ENCODE assay signal across 24 cellular contexts in the genomic region with DNA sequence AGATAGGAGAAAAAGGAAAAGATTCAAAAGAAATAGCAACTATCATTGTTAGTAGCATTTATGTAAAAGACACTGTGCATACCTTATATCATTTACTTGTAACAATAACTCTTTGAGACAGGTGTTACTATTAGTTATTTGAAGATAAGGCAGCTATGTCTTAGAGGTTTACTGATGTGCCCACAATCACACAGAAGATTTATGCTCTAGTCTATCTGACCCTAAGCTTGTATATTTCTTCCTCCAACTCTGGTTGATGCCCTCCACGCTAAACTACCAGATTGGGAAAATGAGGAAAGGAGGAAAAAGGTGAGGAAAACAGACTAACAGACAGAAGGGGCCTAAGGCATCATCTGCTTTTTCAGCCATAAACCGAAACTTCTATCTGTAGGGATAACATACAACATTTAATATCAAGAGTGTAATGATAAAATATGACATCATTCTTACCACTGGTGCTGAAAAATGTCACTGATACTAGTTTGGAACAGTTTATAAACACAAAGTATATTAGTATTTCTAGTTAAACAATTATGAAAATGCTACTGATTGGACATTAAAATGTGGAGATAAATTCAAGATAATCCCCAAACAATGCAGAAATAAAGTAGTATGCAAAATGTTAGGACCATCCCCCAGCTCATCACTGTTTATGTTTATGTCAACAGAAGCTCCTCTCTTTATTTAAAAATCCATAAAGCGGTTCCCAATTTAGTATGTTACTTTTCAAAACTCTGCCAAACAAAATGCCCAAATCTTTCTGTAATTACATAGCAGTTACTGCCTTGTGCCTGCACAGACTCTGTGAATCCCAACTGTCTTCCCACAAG. TPM values are rescaled to one million over a fixed set of nuclear protein-coding genes. Genes with fewer than 3 reads are reported as not detected.
DNase-seq lines count a peak whose midpoint lies in the region; ATAC-seq, FAIRE-seq and TF ChIP-seq lines count a peak whose summit lies in the region.
"Had no signal": no experiment of that assay in that cellular context is flagged by ENCODE, and none has a peak within 500 bp of the region (broad histone marks: within the 10 kb centered on the region; RNA-seq: fewer than 3 reads in every experiment).

No MANE protein-coding gene starts in this region.

- no peaks in the 10 kb centered on the region for H3K9me3 ChIP-seq in A673 (ENCODE audit: low read depth, low read length, poor library complexity, severe bottlenecking)
- no peaks in the 10 kb centered on the region for H3K9me3 ChIP-seq in osteoblast (ENCODE audit: low read depth, low read length)

- H3K27me3 ChIP-seq in A673 (replicated peaks; ENCODE audit: insufficient read depth, low read depth, low read length, poor library complexity), result no peaks in the 10 kb centered on the region
- no peaks in the 10 kb centered on the region for H3K27me3 ChIP-seq in dorsolateral prefrontal cortex
- peaks cover 6% of the 10 kb centered on the region for H3K27me3 ChIP-seq in osteoblast (ENCODE audit: insufficient read depth, low read length)

- TF ChIP-seq CTCF in A673 (conservative IDR thresholded peaks at IDR 0.05; ENCODE audit: low read depth, low read length) (no peak), dorsolateral prefrontal cortex (IDR thresholded peaks at IDR 0.05 in 54 of 56, conservative IDR thresholded peaks at IDR 0.05 in 2 of 56; ENCODE audit: low read depth in 1 of 56, partially characterized antibody in 56 of 56) (no peak), osteoblast (IDR thresholded peaks at IDR 0.05; ENCODE audit: extremely low read depth, low read depth, low read length) (no peak), GM10248 (IDR thresholded peaks at IDR 0.05; ENCODE audit: control extremely low read depth, extremely low read depth, low read depth, missing control alignments) (no peak)

- intact Hi-C loops in A673 (cut with micrococcal nuclease; ENCODE audit: unreplicated experiment), result no loop called here
- intact Hi-C loops in dorsolateral prefrontal cortex (cut with DNase I), result loop anchor here (5.0 to 10.0 kb wide), 5 partner anchors 48 to 398 kb away; a partner anchor contains a TSS
- intact Hi-C loops in left cardiac atrium (cut with DNase I), result no loop called here

- H4K20me1 ChIP-seq in osteoblast (ENCODE audit: insufficient read depth, low read length), result no peaks in the 10 kb centered on the region

- no TSS peak for BruUV-seq in A673 (replicated peaks; lab: Mats Ljungman, UMichigan)

- H3K36me3 ChIP-seq in A673 (ENCODE audit: insufficient read depth, low read length, poor library complexity, severe bottlenecking) (no peaks in the 10 kb centered on the region), osteoblast (ENCODE audit: insufficient read depth, low read length) (no peaks in the 10 kb centered on the region)

- H2AFZ ChIP-seq in osteoblast (ENCODE audit: low read length), result peak overlapping the region; percentile 8
- H2AFZ ChIP-seq: GM23338 had no signal

- no peaks in the 10 kb centered on the region for H3K79me2 ChIP-seq in osteoblast (ENCODE audit: insufficient read depth, low read length)

- H3K4me1 ChIP-seq in A673 (ENCODE audit: insufficient read depth, low read length, poor library complexity, severe bottlenecking) (peaks cover 68% of the 10 kb centered on the region), osteoblast (ENCODE audit: insufficient read depth, low read length) (peaks cover 28% of the 10 kb centered on the region)

- ATAC-seq in left cardiac atrium (no peak), GM21528 (IDR thresholded peaks at IDR 0.05; ENCODE audit: low FRiP score, unreplicated experiment) (no peak)
- ATAC-seq: GM23338, PC-3 had no signal

- peak; percentile 45 for FAIRE-seq in TTC549 (lab: Jason Lieb, UNC)
- FAIRE-seq: GM18507 had no signal

- no peak overlapping the region for H3K4me2 ChIP-seq in osteoblast (ENCODE audit: insufficient read depth, low read length)
- H3K4me2 ChIP-seq: GM23338 had no signal

- DNase-seq in A673 (ENCODE audit: low spot score) (no peak), dorsolateral prefrontal cortex (no peak), osteoblast (ENCODE audit: insufficient read length, low spot score, missing footprints) (no peak), left cardiac atrium (no peak), GM10248 (ENCODE audit: extremely low spot score) (no peak), SK-N-DZ (ENCODE audit: low spot score) (no peak)
- DNase-seq: 8988T, Calu3, DMS153, DND-41, H9, NCI-H1048, NCI-H1417 treated with DMSO at 0.1 percent for 48 hours, NCI-H1694 treated with DMSO at 0.1 percent for 48 hours, NCI-H2171 treated with DMSO at 0.1 percent for 48 hours, NCI-H345, NCI-H510A treated with DMSO at 0.1 percent for 48 hours, NCI-H774, PC-3 had no signal

- CTCF ChIA-PET in A673 (lab: Charles Lee), result interaction anchor here (0.6 kb wide), 1 partner anchor 18 kb away, joined by 4 read pairs; no protein-coding TSS in a partner anchor
- CTCF ChIA-PET in GM10248 (lab: Yijun Ruan, JAX), result interaction anchor here (1.5 to 2.1 kb wide), 2 partner anchors 8 to 132 kb away, joined by 3 to 6 read pairs; no protein-coding TSS in a partner anchor

- H3K4me3 ChIP-seq in A673 (ENCODE audit: low read depth, low read length, poor library complexity, severe bottlenecking) (no peak overlapping the region), dorsolateral prefrontal cortex (peak overlapping the region in 12 of 59 donors; percentile 1 to 91 (median 48)), osteoblast (ENCODE audit: insufficient read depth, low read length) (no peak overlapping the region)
- H3K4me3 ChIP-seq: GM23338 had no signal

- POLR2A ChIA-PET in A673 (lab: Charles Lee; ENCODE audit: low non-redundant PET) (interaction anchor here (0.6 kb wide), 1 partner anchor 120 kb away, joined by 19 read pairs; no protein-coding TSS in a partner anchor), GM10248 (lab: Yijun Ruan, JAX) (no interaction called here)

- H3K27ac ChIP-seq in A673 (ENCODE audit: low read depth, low read length, poor library complexity, severe bottlenecking), result peak overlapping the region; percentile 81
- H3K27ac ChIP-seq in dorsolateral prefrontal cortex, result peak overlapping the region in 58 of 59 donors; percentile 15 to 100 (median 98)
- no peak overlapping the region for H3K27ac ChIP-seq in osteoblast (ENCODE audit: low read depth, low read length)

RNA-seq across cellular contexts. Expression of a gene that starts 5.0 kb away (rescaled TPM):
- total RNA-seq in A673 (2021), result 15.4 and 17.2 TPM in 2 replicates
- total RNA-seq in dorsolateral prefrontal cortex, result 10 to 100 TPM; 33.1 to 91.2 (median 49.7) TPM
- 1.1 and 1.2 TPM in 2 replicates for total RNA-seq in osteoblast
- 1 to 10 TPM; 3.8 to 4.9 TPM for total RNA-seq in left cardiac atrium
- 1.5 and 2.4 TPM in 2 replicates for polyA plus RNA-seq in SK-N-DZ (2014; cell fraction: cytosol; rRNA removed)
- polyA plus RNA-seq in SK-N-DZ (2014; cell fraction: nucleus; rRNA removed), result 1.5 and 3.1 TPM in 2 replicates
- polyA plus RNA-seq: IgD-negative memory B cell had no signal

RNA-seq across cellular contexts. Expression of a gene that starts 19.0 kb away (rescaled TPM):
- total RNA-seq in A673 (2021) (57.0 and 70.7 TPM in 2 replicates), dorsolateral prefrontal cortex (10 to 100 TPM; 22.0 to 71.3 (median 38.2) TPM), osteoblast (51.8 and 57.2 TPM in 2 replicates), left cardiac atrium (10 to 100 TPM; 20.2 to 23.6 TPM)
- 73.6 and 89.2 TPM in 2 replicates for polyA plus RNA-seq in SK-N-DZ (2014; cell fraction: cytosol; rRNA removed)
- 46.6 and 74.9 TPM in 2 replicates for polyA plus RNA-seq in SK-N-DZ (2014; cell fraction: nucleus; rRNA removed)

Comparison
In these comparisons a context has a peak if more than half of its experiments do, and no peak if none do; other contexts are left out.
1. intact Hi-C loops: an anchor here in dorsolateral prefrontal cortex (5.0 to 10.0 kb wide); none called in A673 and left cardiac atrium.